Comparison of ENCODE assay signal across 18 cellular contexts in genomic region chr10:78312197-78313046, GRCh38.
DNase-seq lines count a peak whose midpoint lies in the region; ATAC-seq and TF ChIP-seq lines count a peak whose summit lies in the region.
"Had no signal": no experiment of that assay in that cellular context is flagged by ENCODE, and none has a peak within 500 bp of the region (broad histone marks: within the 10 kb centered on the region; RNA-seq: fewer than 3 reads in every experiment).

No MANE protein-coding gene starts in this region.

- no peaks in the 10 kb centered on the region for H4K20me1 ChIP-seq in H9 (ENCODE audit: control insufficient read depth, insufficient read depth, insufficient read length)

- whole genome bisulfite sequencing in H9 (ENCODE audit: extremely low coverage, insufficient read length, low lambda C conversion rate): no CpG with 5 or more reads among the region's 9 CpGs

- no peak overlapping the region for H4K91ac ChIP-seq in H9 (ENCODE audit: insufficient read length, low read depth, low read length)

- DNase-seq in H9: peak; percentile 14
- peak; percentile 53 to 88 for DNase-seq in cardiac fibroblast (ENCODE audit: low read depth in 2 of 2)
- DNase-seq in right atrium auricular region (ENCODE audit: low spot score): peak; percentile 70
- DNase-seq in pulmonary artery endothelial cell (ENCODE audit: low read depth, low spot score): peak; percentile 73
- no peak for DNase-seq in dedifferentiated amniotic fluid mesenchymal stem cell (ENCODE audit: extremely low spot score)
- DNase-seq in activated naive CD4-positive, alpha-beta T cell treated with anti-CD3 and anti-CD28 coated beads, Interleukin-2, amount 50 U/mL, for 16 hours: no peak
- no peak for DNase-seq in UCSD-AML1 (lab: John Stamatoyannopoulos, UW; ENCODE audit: unreplicated experiment)
- DNase-seq: activated naive CD8-positive, alpha-beta T cell treated with anti-CD3 and anti-CD28 coated beads for 36 hours; Caco-2; dorsolateral prefrontal cortex; gastrocnemius medialis; kidney; MV-4-11; NCI-H2171 treated with DMSO at 0.1 percent for 48 hours; substantia nigra had no signal

- H3K4me2 ChIP-seq in H9 (ENCODE audit: insufficient read depth, insufficient read length, low read length): no peak overlapping the region

- H2AFZ ChIP-seq in H9 (ENCODE audit: low read length): no peak overlapping the region

- no peak overlapping the region for H2BK20ac ChIP-seq in H9 (ENCODE audit: low read depth, low read length, poor library complexity, severe bottlenecking)

- H2BK15ac ChIP-seq in H9 (ENCODE audit: low read depth, low read length): no peak overlapping the region

- no peak overlapping the region for H2AK5ac ChIP-seq in H9 (ENCODE audit: insufficient read length, low read length)

- H3K27me3 Mint-ChIP-seq in H9 (ENCODE audit: low read depth): peaks cover 4% of the 10 kb centered on the region
- H3K27me3 Mint-ChIP-seq: activated naive CD8-positive, alpha-beta T cell treated with anti-CD3 and anti-CD28 coated beads for 36 hours had no signal

- no peak overlapping the region for H2BK12ac ChIP-seq in H9 (ENCODE audit: insufficient read length, low read depth, low read length)

- TF ChIP-seq CTCF in H9 (conservative IDR thresholded peaks at IDR 0.05): no peak
- no peak for TF ChIP-seq CTCF in cardiac fibroblast (IDR thresholded peaks at IDR 0.05; ENCODE audit: low read depth, low read length)
- TF ChIP-seq CTCF in right atrium auricular region (IDR thresholded peaks at IDR 0.05): no peak

- no peaks in the 10 kb centered on the region for H3K27me3 ChIP-seq in H9 (ENCODE audit: insufficient read depth, low read length)
- H3K27me3 ChIP-seq in right atrium auricular region: no peaks in the 10 kb centered on the region
- H3K27me3 ChIP-seq: dorsolateral prefrontal cortex, gastrocnemius medialis had no signal

- H3K9me3 ChIP-seq in H9 (ENCODE audit: control insufficient read depth, low read depth, low read length) (no peaks in the 10 kb centered on the region), right atrium auricular region (no peaks in the 10 kb centered on the region)
- H3K9me3 ChIP-seq: Caco-2, gastrocnemius medialis had no signal

- H3K4me3 Mint-ChIP-seq in H9: no peak overlapping the region
- H3K4me3 Mint-ChIP-seq: activated naive CD8-positive, alpha-beta T cell treated with anti-CD3 and anti-CD28 coated beads for 36 hours; nephron had no signal

- H3K4ac ChIP-seq in H9 (ENCODE audit: low read depth, low read length): no peak overlapping the region

- no peaks in the 10 kb centered on the region; a peak in 2 of 5 replicates for H3K9me3 Mint-ChIP-seq in H9
- H3K9me3 Mint-ChIP-seq: activated naive CD8-positive, alpha-beta T cell treated with anti-CD3 and anti-CD28 coated beads for 36 hours; nephron had no signal

- H3K23me2 ChIP-seq in H9 (ENCODE audit: insufficient read length, low read depth, low read length, poor library complexity, severe bottlenecking): no peaks in the 10 kb centered on the region

- no peak overlapping the region for H3K14ac ChIP-seq in H9 (ENCODE audit: insufficient read depth, low read length)

- no peak overlapping the region for H2BK5ac ChIP-seq in H9 (ENCODE audit: insufficient read length, low read length)

- ATAC-seq in GM18868 (IDR thresholded peaks at IDR 0.05; ENCODE audit: unreplicated experiment): no peak
- ATAC-seq: gastrocnemius medialis had no signal

- no peaks in the 10 kb centered on the region for H3K36me3 Mint-ChIP-seq in H9 (ENCODE audit: insufficient read depth in 1 of 3, low read depth in 3 of 3)
- H3K36me3 Mint-ChIP-seq: activated naive CD8-positive, alpha-beta T cell treated with anti-CD3 and anti-CD28 coated beads for 36 hours had no signal

- H3K4me1 Mint-ChIP-seq in H9: peaks cover 16% of the 10 kb centered on the region in 2 experiments
- H3K4me1 Mint-ChIP-seq: activated naive CD8-positive, alpha-beta T cell treated with anti-CD3 and anti-CD28 coated beads for 36 hours had no signal

- H4K5ac ChIP-seq in H9 (ENCODE audit: insufficient read length, low read depth, low read length): no peak overlapping the region

- H3K27ac Mint-ChIP-seq in H9: no peak overlapping the region
- H3K27ac Mint-ChIP-seq: activated naive CD8-positive, alpha-beta T cell treated with anti-CD3 and anti-CD28 coated beads for 36 hours had no signal

- H3K4me3 ChIP-seq in cardiac fibroblast (replicated peaks in 1 of 2; ENCODE audit: low read depth in 2 of 2, low read length in 2 of 2) (no peak overlapping the region), right atrium auricular region (no peak overlapping the region)
- H3K4me3 ChIP-seq: dorsolateral prefrontal cortex, gastrocnemius medialis, skin epidermis had no signal

- H3K27ac ChIP-seq in H9 (ENCODE audit: insufficient read length, low read depth, low read length) (no peak overlapping the region), right atrium auricular region (peak overlapping the region in 1 of 2 donors; percentile 11)
- H3K27ac ChIP-seq: dorsolateral prefrontal cortex, gastrocnemius medialis had no signal

- H3K56ac ChIP-seq in H9 (ENCODE audit: insufficient read length, low read depth, low read length): no peak overlapping the region

- 0 out of 2 replicates have a peak, but pooled peaks cover 2% of the 10 kb centered on the region for H3K79me2 ChIP-seq in H9 (ENCODE audit: insufficient read depth, low read length)

- H2BK120ac ChIP-seq in H9 (ENCODE audit: low read depth, low read length, poor library complexity, severe bottlenecking): no peak overlapping the region

- no peak overlapping the region for H3T11ph ChIP-seq in H9 (ENCODE audit: low read length)

- H3K9ac ChIP-seq in H9 (ENCODE audit: extremely low read depth, insufficient read length, low read length): no peak overlapping the region

- no peak overlapping the region for H4K8ac ChIP-seq in H9 (replicated peaks; ENCODE audit: insufficient read length, low read depth, low read length)

- no peak overlapping the region for H3K23ac ChIP-seq in H9 (ENCODE audit: insufficient read length, low read depth, low read length)

- no peaks in the 10 kb centered on the region for H3K36me3 ChIP-seq in right atrium auricular region
- H3K36me3 ChIP-seq: gastrocnemius medialis had no signal

- H3K4me1 ChIP-seq in H9 (ENCODE audit: insufficient read depth, low read length) (peaks cover 4% of the 10 kb centered on the region; the same call in 1 of the 2 replicates), right atrium auricular region (peaks cover 0 to 11% of the 10 kb centered on the region in 2 donors)
- H3K4me1 ChIP-seq: Caco-2 had no signal

- H3K18ac ChIP-seq in H9 (ENCODE audit: insufficient read length, low read depth, low read length): no peak overlapping the region

- no peaks in the 10 kb centered on the region for H3K79me1 ChIP-seq in H9 (ENCODE audit: insufficient read depth, low read depth, low read length, poor library complexity, severe bottlenecking)

Comparison
In these comparisons a context has a peak if more than half of its experiments do, and no peak if none do; other contexts are left out.
1. DNase-seq: peak in H9 (single experiment), cardiac fibroblast (2 of 2), right atrium auricular region (single experiment) and pulmonary artery endothelial cell (single experiment); none in dedifferentiated amniotic fluid mesenchymal stem cell (single experiment), activated naive CD4-positive, alpha-beta T cell treated with anti-CD3 and anti-CD28 coated beads, Interleukin-2, amount 50 U/mL, for 16 hours (single experiment) and UCSD-AML1 (single experiment).